ENCODE assay signal across 10 cellular contexts in genomic region chr6:137874204-137875001, GRCh38. TPM values are rescaled to one million over a fixed set of nuclear protein-coding genes. Genes with fewer than 3 reads are reported as not detected.
DNase-seq lines count a peak whose midpoint lies in the region; ATAC-seq and TF ChIP-seq lines count a peak whose summit lies in the region.
"Had no signal": no experiment of that assay in that cellular context is flagged by ENCODE, and none has a peak within 500 bp of the region (broad histone marks: within the 10 kb centered on the region; RNA-seq: fewer than 3 reads in every experiment).

No MANE protein-coding gene starts in this region.

- peaks cover 5 to 67% of the 10 kb centered on the region in 2 donors for H3K36me3 ChIP-seq in left lung
- H3K36me3 ChIP-seq in transverse colon, result peaks cover 0 to 49% (median 24%) of the 10 kb centered on the region in 4 donors
- peaks cover 0 to 4% of the 10 kb centered on the region in 2 donors for H3K36me3 ChIP-seq in aorta (ENCODE audit: control insufficient read depth in 1 of 2, insufficient read depth in 2 of 2, low read length in 1 of 2)

- peaks cover 100% of the 10 kb centered on the region for H3K36me3 Mint-ChIP-seq in activated naive CD4-positive, alpha-beta T cell treated with anti-CD3 and anti-CD28 coated beads for 36 hours (ENCODE audit: low read depth)
- peaks cover 100% of the 10 kb centered on the region for H3K36me3 Mint-ChIP-seq in activated naive CD8-positive, alpha-beta T cell treated with anti-CD3 and anti-CD28 coated beads, Interleukin-2, amount 50 U/mL, for 24 hours (ENCODE audit: low read depth)

- H3K4me3 Mint-ChIP-seq in activated naive CD4-positive, alpha-beta T cell treated with anti-CD3 and anti-CD28 coated beads for 36 hours, result peak overlapping the region; percentile 89
- peak overlapping the region; percentile 93 for H3K4me3 Mint-ChIP-seq in activated naive CD8-positive, alpha-beta T cell treated with anti-CD3 and anti-CD28 coated beads, Interleukin-2, amount 50 U/mL, for 24 hours
- H3K4me3 Mint-ChIP-seq: mesothelial cell of epicardium had no signal

- peaks cover 47% of the 10 kb centered on the region for H3K4me1 Mint-ChIP-seq in activated naive CD4-positive, alpha-beta T cell treated with anti-CD3 and anti-CD28 coated beads for 36 hours (ENCODE audit: low read depth)
- peaks cover 73% of the 10 kb centered on the region for H3K4me1 Mint-ChIP-seq in activated naive CD8-positive, alpha-beta T cell treated with anti-CD3 and anti-CD28 coated beads, Interleukin-2, amount 50 U/mL, for 24 hours

- intact Hi-C loops in activated naive CD4-positive, alpha-beta T cell treated with anti-CD3 and anti-CD28 coated beads for 36 hours (cut with micrococcal nuclease), result loop anchor here (10.0 kb wide), 1 partner anchor 540 kb away; no protein-coding TSS in a partner anchor
- intact Hi-C loops in left lung (cut with DNase I), result no loop called here
- intact Hi-C loops in transverse colon (cut with DNase I; ENCODE audit: low total_unique reads), result loop anchor here (10.0 kb wide), 1 partner anchor 70 kb away; no protein-coding TSS in a partner anchor
- intact Hi-C loops in aorta (cut with DNase I), result no loop called here

- H3K27me3 ChIP-seq in left lung (no peaks in the 10 kb centered on the region), transverse colon (no peaks in the 10 kb centered on the region), aorta (ENCODE audit: control insufficient read depth in 1 of 2, insufficient read depth in 2 of 2, low read length in 1 of 2) (no peaks in the 10 kb centered on the region)

- H3K9me3 Mint-ChIP-seq in activated naive CD4-positive, alpha-beta T cell treated with anti-CD3 and anti-CD28 coated beads for 36 hours, result no peaks in the 10 kb centered on the region
- H3K9me3 Mint-ChIP-seq in activated naive CD8-positive, alpha-beta T cell treated with anti-CD3 and anti-CD28 coated beads, Interleukin-2, amount 50 U/mL, for 24 hours, result no peaks in the 10 kb centered on the region
- H3K9me3 Mint-ChIP-seq: mesothelial cell of epicardium had no signal

- H3K27ac Mint-ChIP-seq in activated naive CD4-positive, alpha-beta T cell treated with anti-CD3 and anti-CD28 coated beads for 36 hours, result peak overlapping the region; percentile 99
- H3K27ac Mint-ChIP-seq in activated naive CD8-positive, alpha-beta T cell treated with anti-CD3 and anti-CD28 coated beads, Interleukin-2, amount 50 U/mL, for 24 hours, result peak overlapping the region; percentile 94

- H3K27me3 Mint-ChIP-seq in activated naive CD4-positive, alpha-beta T cell treated with anti-CD3 and anti-CD28 coated beads for 36 hours (ENCODE audit: low read depth), result no peaks in the 10 kb centered on the region
- H3K27me3 Mint-ChIP-seq in activated naive CD8-positive, alpha-beta T cell treated with anti-CD3 and anti-CD28 coated beads, Interleukin-2, amount 50 U/mL, for 24 hours, result no peaks in the 10 kb centered on the region

- no peak for DNase-seq in activated naive CD4-positive, alpha-beta T cell treated with anti-CD3 and anti-CD28 coated beads for 36 hours
- DNase-seq in activated naive CD4-positive, alpha-beta T cell (lab: John Stamatoyannopoulos, UW), result no peak
- no peak for DNase-seq in activated naive CD8-positive, alpha-beta T cell treated with anti-CD3 and anti-CD28 coated beads, Interleukin-2, amount 50 U/mL, for 24 hours
- DNase-seq in left lung (no peak), transverse colon (peak; percentile 40), GM10248 (ENCODE audit: extremely low spot score) (no peak), aorta (no peak)
- no peak for DNase-seq in stimulated activated naive CD4-positive, alpha-beta T cell treated with Interleukin-2 at 50 U/mL for 16 hours (lab: John Stamatoyannopoulos, UW)
- DNase-seq: KBM-7 had no signal

- TF ChIP-seq CTCF in left lung (IDR thresholded peaks at IDR 0.05), result no peak
- no peak for TF ChIP-seq CTCF in transverse colon (IDR thresholded peaks at IDR 0.05)
- no peak for TF ChIP-seq CTCF in GM10248 (IDR thresholded peaks at IDR 0.05; ENCODE audit: control extremely low read depth, extremely low read depth, low read depth, missing control alignments)

- H3K27ac ChIP-seq in left lung (peak overlapping the region; percentile 20 to 72), transverse colon (peak overlapping the region; percentile 91 to 98 (median 97)), aorta (ENCODE audit: low read depth in 1 of 2, low read length in 2 of 2) (no peak overlapping the region)

- in situ Hi-C loops in transverse colon (cut with MboI; ENCODE audit: low pct_ligation_motif_present in 1 of 4, low pct_unique_long_range_greater_than_20kb in 1 of 4, low sequenced_read_pairs in 3 of 4), result loop anchor here in 1 of 4 donors (5.0 kb wide), 1 partner anchor 68 kb away; no protein-coding TSS in a partner anchor

- ATAC-seq in activated naive CD8-positive, alpha-beta T cell treated with anti-CD3 and anti-CD28 coated beads, Interleukin-2, amount 50 U/mL, for 24 hours, result no peak
- ATAC-seq in left lung, result peak; percentile 30
- ATAC-seq in aorta (ENCODE audit: low FRiP score), result no peak

- H3K4me1 ChIP-seq in left lung (peaks cover 15 to 96% of the 10 kb centered on the region in 2 donors), transverse colon (peaks cover 13 to 66% (median 30%) of the 10 kb centered on the region in 4 donors), aorta (ENCODE audit: control insufficient read depth in 1 of 2, insufficient read depth in 2 of 2, low read length in 2 of 2) (no peaks in the 10 kb centered on the region)

- no peak for TF ChIP-seq POLR2A in transverse colon (IDR thresholded peaks at IDR 0.05)

- H3K9me3 ChIP-seq in left lung (no peaks in the 10 kb centered on the region), transverse colon (no peaks in the 10 kb centered on the region), aorta (ENCODE audit: control insufficient read depth, low read length) (no peaks in the 10 kb centered on the region)

- 67 to 79% methylated on average over 3 to 9 of the region's 9 CpGs for WGBS in transverse colon (ENCODE audit: low coverage in 1 of 2), 2 donors
- 95 to 96% methylated on average over 9 of the region's 9 CpGs for WGBS in aorta, 2 donors

- CTCF ChIA-PET in activated naive CD4-positive, alpha-beta T cell treated with anti-CD3 and anti-CD28 coated beads for 36 hours (lab: Charles Lee), result interaction anchor here (0.9 to 8.1 kb wide), 17 partner anchors 7 to 165 kb away, joined by 3 to 161 read pairs (median 5); no protein-coding TSS in a partner anchor
- CTCF ChIA-PET in GM10248 (lab: Yijun Ruan, JAX), result interaction anchor here (0.8 to 9.4 kb wide), 11 partner anchors 38 to 170 kb away, joined by 3 to 138 read pairs (median 4); no protein-coding TSS in a partner anchor

- no peak for TF ChIP-seq EP300 in transverse colon (IDR thresholded peaks at IDR 0.05; ENCODE audit: low read depth)

- POLR2A ChIA-PET in GM10248 (lab: Yijun Ruan, JAX), result interaction anchor here (1.2 kb wide), 1 partner anchor 17 kb away, joined by 3 read pairs; no protein-coding TSS in a partner anchor

- H3K4me3 ChIP-seq in left lung, result peak overlapping the region in 1 of 2 donors; percentile 79
- no peak overlapping the region for H3K4me3 ChIP-seq in transverse colon
- no peak overlapping the region for H3K4me3 ChIP-seq in aorta (ENCODE audit: low read length in 2 of 2)

RNA-seq across cellular contexts. Expression of gene TNFAIP3, which starts 7.3 kb away (rescaled TPM):
- 100 to 1,000 TPM; 289 to 294 TPM for total RNA-seq in activated naive CD4-positive, alpha-beta T cell treated with anti-CD3 and anti-CD28 coated beads for 36 hours
- 100 to 1,000 TPM in 1 of 2 donors, 10 to 100 TPM in 1; 22.6 to 102 TPM for total RNA-seq in left lung
- 10 to 100 TPM; 21.4 to 46.8 (median 36.3) TPM for total RNA-seq in transverse colon
- total RNA-seq in aorta, result 10 to 100 TPM; 22.0 to 40.2 TPM
- 1 to 10 TPM; 4.9 to 5.6 TPM for polyA plus RNA-seq in aorta

Comparison
In these comparisons a context has a peak if more than half of its experiments do, and no peak if none do; other contexts are left out.
1. H3K27ac ChIP-seq: peak in left lung (2 of 2) and transverse colon (4 of 4); none in aorta (0 of 2).
2. intact Hi-C loops: an anchor here in activated naive CD4-positive, alpha-beta T cell treated with anti-CD3 and anti-CD28 coated beads for 36 hours (10.0 kb wide) and transverse colon (10.0 kb wide); none called in left lung and aorta.